ENCODE assay signal across 9 cellular contexts in the genomic region with DNA sequence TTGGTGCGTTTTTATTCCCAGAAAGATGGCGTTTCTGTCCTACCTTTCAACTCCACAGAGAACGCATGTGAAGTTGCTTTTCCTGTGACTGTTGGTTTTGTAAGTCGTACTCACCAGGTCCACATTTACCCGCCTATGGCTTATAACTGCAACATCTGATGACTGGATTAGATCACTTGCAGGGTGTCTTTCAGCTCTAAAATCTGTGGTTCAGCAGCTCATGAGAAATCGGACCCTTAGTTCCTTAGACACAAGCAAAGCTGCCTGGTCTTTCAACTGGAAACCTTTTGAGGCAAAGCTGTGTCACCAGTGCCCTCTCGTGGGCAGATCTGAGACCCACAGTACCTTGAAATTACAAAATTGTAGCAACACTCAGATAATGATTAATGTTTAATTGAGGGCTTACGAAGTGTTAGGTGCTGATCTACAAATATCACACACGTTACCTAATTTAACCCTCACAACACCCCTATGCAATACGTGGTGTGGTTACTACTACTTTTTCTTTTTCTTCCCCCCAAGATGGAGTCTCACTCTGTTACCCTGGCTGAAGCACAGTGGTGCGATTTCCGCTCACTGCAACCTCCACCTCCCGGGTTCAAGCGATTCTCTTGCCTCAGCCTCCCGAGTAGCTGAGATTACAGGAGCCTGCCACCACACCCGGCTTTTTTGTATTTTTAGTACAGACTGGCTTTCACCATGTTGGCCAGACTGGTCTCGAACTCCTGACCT.
A peak's percentile ranks its signal among the peaks of the same experiment; 100 is the strongest.
DNase-seq lines count a peak whose midpoint lies in the region; ATAC-seq and TF ChIP-seq lines count a peak whose summit lies in the region.
"Had no signal": no experiment of that assay in that cellular context is flagged by ENCODE, and none has a peak within 500 bp of the region (broad histone marks: within the 10 kb centered on the region; RNA-seq: fewer than 3 reads in every experiment).

No MANE protein-coding gene starts in this region.

- H3K4me2 ChIP-seq in HCT116 (ENCODE audit: low read length): no peak overlapping the region
- peak overlapping the region; percentile 46 for H3K4me2 ChIP-seq in OCI-LY1 (ENCODE audit: low read length)

- DNase-seq in COR-L47 (lab: John Stamatoyannopoulos, UW): peak; percentile 37
- peak; percentile 39 for DNase-seq in HCT116 (ENCODE audit: low read depth, low spot score)
- DNase-seq in activated CD8-positive, alpha-beta memory T cell treated with anti-CD3 and anti-CD28 coated beads, Interleukin-2, amount 50 U/mL, for 4 hours: peak; percentile 79
- DNase-seq in epidermal melanocyte (ENCODE audit: insufficient read length, low spot score): peak; percentile 59
- peak; percentile 71 for DNase-seq in natural killer cell treated with Interleukin-12 subunit alpha and Interleukin-12 subunit beta and Interleukin-15 and Interleukin-18, amount 100 ng/mL, for 72 hours (ENCODE audit: low spot score)
- peak; percentile 76 for DNase-seq in stimulated activated naive CD8-positive, alpha-beta T cell treated with anti-CD3 and anti-CD28 coated beads, Interleukin-15, Interleukin-2, amounts not matched to agents 100 U/mL and 50 U/mL, for 24 hours

- H3K9me2 ChIP-seq in HCT116 (ENCODE audit: insufficient read depth) (no peaks in the 10 kb centered on the region), OCI-LY1 (ENCODE audit: low read depth, low read length) (no peaks in the 10 kb centered on the region)

- no peaks in the 10 kb centered on the region; a peak in 1 of 4 replicates for H3K9me3 ChIP-seq in HCT116 (ENCODE audit: control insufficient read depth in 1 of 2, insufficient read depth in 1 of 2, low read depth in 1 of 2, low read length in 2 of 2)
- no peaks in the 10 kb centered on the region for H3K9me3 ChIP-seq in OCI-LY1 (ENCODE audit: low read length)
- H3K9me3 ChIP-seq: SJSA1 had no signal

- H3K27me3 ChIP-seq in HCT116 (ENCODE audit: insufficient read depth, low read length) (no peaks in the 10 kb centered on the region), OCI-LY1 (ENCODE audit: insufficient read depth, low read length) (no peaks in the 10 kb centered on the region)
- H3K27me3 ChIP-seq: SJSA1 had no signal

- TF ChIP-seq CTCF in HCT116 (IDR thresholded peaks at IDR 0.05 in 2 of 3, conservative IDR thresholded peaks at IDR 0.05 in 1 of 3; ENCODE audit: borderline replicate concordance in 1 of 3, insufficient read depth in 1 of 3, low read depth in 2 of 3, low read length in 2 of 3) (peak; percentile 68 to 85 (median 81); a peak in 5 of 6 replicates), OCI-LY1 (IDR thresholded peaks at IDR 0.05; ENCODE audit: low read length) (peak; percentile 91)

- H3K9me3 Mint-ChIP-seq in natural killer cell treated with Interleukin-12 subunit alpha and Interleukin-12 subunit beta and Interleukin-15 and Interleukin-18, amount 100 ng/mL, for 72 hours: no peaks in the 10 kb centered on the region

- H3K36me3 Mint-ChIP-seq in natural killer cell treated with Interleukin-12 subunit alpha and Interleukin-12 subunit beta and Interleukin-15 and Interleukin-18, amount 100 ng/mL, for 72 hours: no peaks in the 10 kb centered on the region

- no peak for TF ChIP-seq POLR2A in HCT116 (IDR thresholded peaks at IDR 0.05; ENCODE audit: borderline replicate concordance, extremely low read depth, insufficient read depth, insufficient read length)

- H3K27ac ChIP-seq in HCT116 (ENCODE audit: low read depth, low read length): no peak overlapping the region
- H3K27ac ChIP-seq in OCI-LY1 (ENCODE audit: low read depth, low read length, poor library complexity, severe bottlenecking): no peak overlapping the region
- H3K27ac ChIP-seq: SJSA1 had no signal

- H3K27me3 Mint-ChIP-seq in natural killer cell treated with Interleukin-12 subunit alpha and Interleukin-12 subunit beta and Interleukin-15 and Interleukin-18, amount 100 ng/mL, for 72 hours: no peaks in the 10 kb centered on the region

- H2AFZ ChIP-seq in HCT116 (ENCODE audit: low read depth, low read length, poor library complexity, severe bottlenecking) (peak overlapping the region; percentile 6), OCI-LY1 (ENCODE audit: low read length) (peak overlapping the region; percentile 96; the same call in 1 of the 2 replicates)

- H3K36me3 ChIP-seq in HCT116 (ENCODE audit: control insufficient read depth in 1 of 2, insufficient read depth in 2 of 2, low read length in 2 of 2) (no peaks in the 10 kb centered on the region), OCI-LY1 (ENCODE audit: insufficient read depth, low read length) (no peaks in the 10 kb centered on the region; the same call in 1 of the 2 replicates)
- H3K36me3 ChIP-seq: SJSA1 had no signal

- H3K9ac ChIP-seq in HCT116 (ENCODE audit: low read length): no peak overlapping the region
- peak overlapping the region; percentile 31 for H3K9ac ChIP-seq in OCI-LY1 (ENCODE audit: low read length)

- ATAC-seq in HCT116 (peak; percentile 85), GM18520 (IDR thresholded peaks at IDR 0.05; ENCODE audit: unreplicated experiment) (no peak)
- ATAC-seq in natural killer cell treated with Interleukin-12 subunit alpha and Interleukin-12 subunit beta and Interleukin-15 and Interleukin-18, amount 100 ng/mL, for 72 hours: peak; percentile 86 to 87
- ATAC-seq in stimulated activated naive CD8-positive, alpha-beta T cell treated with anti-CD3 and anti-CD28 coated beads, Interleukin-15, Interleukin-2, amounts not matched to agents 100 U/mL and 50 U/mL, for 24 hours: peak; percentile 87

- H3K4me3 ChIP-seq in HCT116 (replicated peaks in 1 of 2; ENCODE audit: low read depth in 1 of 2, low read length in 2 of 2) (no peak overlapping the region), OCI-LY1 (ENCODE audit: low read depth, low read length, poor library complexity, severe bottlenecking) (peak overlapping the region; percentile 32)
- H3K4me3 ChIP-seq: SJSA1 had no signal

- intact Hi-C loops in HCT116 (cut with micrococcal nuclease): loop anchor here (1.0 to 10.0 kb wide), 3 partner anchors 175 to 697 kb away; no protein-coding TSS in a partner anchor

- H3K79me2 ChIP-seq in HCT116 (ENCODE audit: insufficient read depth, low read length) (no peaks in the 10 kb centered on the region), OCI-LY1 (ENCODE audit: insufficient read depth, low read length) (no peaks in the 10 kb centered on the region)

- H3F3A ChIP-seq in OCI-LY1 (ENCODE audit: insufficient read depth, low read length): no peaks in the 10 kb centered on the region

- peak; percentile 79 for TF ChIP-seq RAD21 in HCT116 (IDR thresholded peaks at IDR 0.05; ENCODE audit: low read depth)

- no peaks in the 10 kb centered on the region for H3K4me1 ChIP-seq in HCT116 (ENCODE audit: control insufficient read depth in 1 of 2, insufficient read depth in 2 of 2, low read length in 2 of 2)
- peaks cover 14% of the 10 kb centered on the region for H3K4me1 ChIP-seq in OCI-LY1 (ENCODE audit: insufficient read depth, low read length, severe bottlenecking)
- H3K4me1 ChIP-seq: SJSA1 had no signal

- H3K27ac Mint-ChIP-seq in natural killer cell treated with Interleukin-12 subunit alpha and Interleukin-12 subunit beta and Interleukin-15 and Interleukin-18, amount 100 ng/mL, for 72 hours: peak overlapping the region; percentile 83 to 94

- H4K20me1 ChIP-seq in HCT116 (ENCODE audit: insufficient read depth) (no peaks in the 10 kb centered on the region), OCI-LY1 (ENCODE audit: insufficient read depth, low read length) (no peaks in the 10 kb centered on the region)

- CTCF ChIA-PET in HCT116 (lab: Charles Lee): interaction anchor here (0.8 to 1.6 kb wide), 8 partner anchors 10 to 696 kb away, joined by 3 to 8 read pairs (median 4); no protein-coding TSS in a partner anchor

- peak overlapping the region; percentile 81 for H3K4me3 Mint-ChIP-seq in natural killer cell treated with Interleukin-12 subunit alpha and Interleukin-12 subunit beta and Interleukin-15 and Interleukin-18, amount 100 ng/mL, for 72 hours

- RAD21 ChIA-PET in HCT116 (lab: Charles Lee; ENCODE audit: low non-redundant PET in 1 of 2, low total read pairs in 2 of 2, uncharacterized antibody in 2 of 2, unreplicated experiment in 2 of 2): no interaction called here

- no TSS peak for BruUV-seq in HCT116 (replicated peaks; lab: Mats Ljungman, UMichigan)

- peaks cover 29 to 30% of the 10 kb centered on the region in 2 donors for H3K4me1 Mint-ChIP-seq in natural killer cell treated with Interleukin-12 subunit alpha and Interleukin-12 subunit beta and Interleukin-15 and Interleukin-18, amount 100 ng/mL, for 72 hours (ENCODE audit: low read depth in 2 of 2)

- POLR2A ChIA-PET in HCT116 (lab: Charles Lee): no interaction called here

TF ChIP-seq in HCT116, 20 proteins besides CTCF, POLR2A, EP300 and RAD21:
- no peak for TF ChIP-seq EZH2phosphoT487 (IDR thresholded peaks at IDR 0.05; ENCODE audit: borderline replicate concordance)
